ENCODE assay signal across 8 cellular contexts in genomic region chr5:39578887-39579497, GRCh38.
DNase-seq lines count a peak whose midpoint lies in the region; ATAC-seq and TF ChIP-seq lines count a peak whose summit lies in the region.

No MANE protein-coding gene starts in this region.

- intact Hi-C loops in lower leg skin (cut with DNase I; ENCODE audit: low total_unique reads) = loop anchor here (5.0 kb wide), 1 partner anchor 1102 kb away; no protein-coding TSS in a partner anchor

- TF ChIP-seq CTCF in Peyer's patch (IDR thresholded peaks at IDR 0.05) (peak; percentile 40 to 66 (median 55)), lower leg skin (IDR thresholded peaks at IDR 0.05) (no peak)

- DNase-seq in NCI-H510A treated with DMSO at 0.1 percent for 48 hours (lab: John Stamatoyannopoulos, UW) (peak; percentile 23), NCI-H510A (lab: John Stamatoyannopoulos, UW) (no peak), Peyer's patch (no peak), fibroblast of the conjunctiva (ENCODE audit: low read depth) (peak; percentile 30), superior temporal gyrus (ENCODE audit: extremely low spot score) (peak; percentile 69), lower leg skin (ENCODE audit: low spot score in 2 of 2) (no peak)

- no peak overlapping the region for H3K27ac ChIP-seq in Peyer's patch

- no peaks in the 10 kb centered on the region for H3K27me3 ChIP-seq in Peyer's patch

- H3K4me3 ChIP-seq in Peyer's patch = no peak overlapping the region
- H3K4me3 ChIP-seq in lower leg skin (ENCODE audit: low read depth, poor library complexity, severe bottlenecking) = no peak overlapping the region

- H3K36me3 ChIP-seq in Peyer's patch = no peaks in the 10 kb centered on the region

- WGBS in lower leg skin, 2 donors = 89 to 94% methylated on average over 2 of the region's 2 CpGs

- ATAC-seq in GM21619 (IDR thresholded peaks at IDR 0.05; ENCODE audit: unreplicated experiment) = no peak
- no peak for ATAC-seq in activated CD4-positive, CD25-positive, alpha-beta regulatory T cell treated with anti-CD3 and anti-CD28 coated beads, Interleukin-2, amount 50 U/mL, for 24 hours

- no peaks in the 10 kb centered on the region for H3K4me1 ChIP-seq in Peyer's patch

- TF ChIP-seq POLR2A in Peyer's patch (IDR thresholded peaks at IDR 0.05) = no peak
- TF ChIP-seq POLR2A in lower leg skin (IDR thresholded peaks at IDR 0.05) = no peak

- H3K9me3 ChIP-seq in Peyer's patch = no peaks in the 10 kb centered on the region

Comparison
In these comparisons a context has a peak if more than half of its experiments do, and no peak if none do; other contexts are left out.
1. DNase-seq: peak in NCI-H510A treated with DMSO at 0.1 percent for 48 hours (single experiment), fibroblast of the conjunctiva (single experiment) and superior temporal gyrus (single experiment); none in NCI-H510A (single experiment), Peyer's patch (0 of 3) and lower leg skin (0 of 2).
2. CTCF ChIP-seq: peak in Peyer's patch (6 of 6); none in lower leg skin (0 of 3).